In the genomic region with DNA sequence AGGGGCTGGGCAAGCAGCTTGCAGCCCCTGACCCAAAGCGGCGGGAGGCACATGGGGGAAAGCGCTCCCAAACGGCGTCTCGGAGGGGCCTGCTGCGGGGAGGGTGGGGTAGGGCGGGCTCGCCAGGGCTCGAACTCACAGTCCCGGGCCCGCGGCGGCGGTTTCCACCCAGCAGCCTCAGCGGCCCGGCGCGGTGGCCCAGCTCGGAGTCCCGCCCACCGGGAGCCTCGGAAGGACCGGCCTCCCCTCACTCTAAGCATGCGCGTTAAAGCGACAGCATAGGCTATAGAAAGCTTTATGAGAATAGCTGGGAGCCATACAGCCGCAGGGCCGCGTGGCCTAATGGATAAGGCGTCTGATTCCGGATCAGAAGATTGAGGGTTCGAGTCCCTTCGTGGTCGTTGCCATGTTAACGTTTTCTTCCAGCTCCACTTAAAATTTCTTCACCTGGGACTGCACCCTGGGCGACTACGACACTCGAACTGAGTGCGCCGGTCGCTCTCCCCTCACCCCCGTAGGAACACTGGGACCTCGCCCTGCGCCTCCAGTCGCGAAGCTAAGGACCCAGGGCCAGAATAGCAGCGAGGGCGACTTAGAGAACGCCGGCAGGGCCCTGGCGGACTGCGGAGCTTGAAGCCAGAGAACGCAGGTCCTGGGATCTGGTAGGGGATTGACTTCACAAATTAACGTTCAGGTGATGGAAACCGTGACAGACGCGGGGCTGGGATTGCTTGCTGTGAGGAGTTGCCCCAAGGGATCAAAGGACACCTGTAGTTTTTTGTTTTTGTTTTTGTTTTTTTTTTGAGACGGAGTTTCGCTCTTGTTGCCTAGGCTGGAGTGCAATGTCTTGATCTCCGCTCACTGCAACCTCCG, we compare ENCODE assay signal across 1 cellular context.
TF ChIP-seq lines count a peak whose summit lies in the region.

No MANE protein-coding gene starts in this region.

TF ChIP-seq in HCT116, 20 proteins besides CTCF, POLR2A, EP300 and RAD21 (continued from another document):
- TF ChIP-seq, protein P1, sequence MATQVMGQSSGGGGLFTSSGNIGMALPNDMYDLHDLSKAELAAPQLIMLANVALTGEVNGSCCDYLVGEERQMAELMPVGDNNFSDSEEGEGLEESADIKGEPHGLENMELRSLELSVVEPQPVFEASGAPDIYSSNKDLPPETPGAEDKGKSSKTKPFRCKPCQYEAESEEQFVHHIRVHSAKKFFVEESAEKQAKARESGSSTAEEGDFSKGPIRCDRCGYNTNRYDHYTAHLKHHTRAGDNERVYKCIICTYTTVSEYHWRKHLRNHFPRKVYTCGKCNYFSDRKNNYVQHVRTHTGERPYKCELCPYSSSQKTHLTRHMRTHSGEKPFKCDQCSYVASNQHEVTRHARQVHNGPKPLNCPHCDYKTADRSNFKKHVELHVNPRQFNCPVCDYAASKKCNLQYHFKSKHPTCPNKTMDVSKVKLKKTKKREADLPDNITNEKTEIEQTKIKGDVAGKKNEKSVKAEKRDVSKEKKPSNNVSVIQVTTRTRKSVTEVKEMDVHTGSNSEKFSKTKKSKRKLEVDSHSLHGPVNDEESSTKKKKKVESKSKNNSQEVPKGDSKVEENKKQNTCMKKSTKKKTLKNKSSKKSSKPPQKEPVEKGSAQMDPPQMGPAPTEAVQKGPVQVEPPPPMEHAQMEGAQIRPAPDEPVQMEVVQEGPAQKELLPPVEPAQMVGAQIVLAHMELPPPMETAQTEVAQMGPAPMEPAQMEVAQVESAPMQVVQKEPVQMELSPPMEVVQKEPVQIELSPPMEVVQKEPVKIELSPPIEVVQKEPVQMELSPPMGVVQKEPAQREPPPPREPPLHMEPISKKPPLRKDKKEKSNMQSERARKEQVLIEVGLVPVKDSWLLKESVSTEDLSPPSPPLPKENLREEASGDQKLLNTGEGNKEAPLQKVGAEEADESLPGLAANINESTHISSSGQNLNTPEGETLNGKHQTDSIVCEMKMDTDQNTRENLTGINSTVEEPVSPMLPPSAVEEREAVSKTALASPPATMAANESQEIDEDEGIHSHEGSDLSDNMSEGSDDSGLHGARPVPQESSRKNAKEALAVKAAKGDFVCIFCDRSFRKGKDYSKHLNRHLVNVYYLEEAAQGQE (IDR thresholded peaks at IDR 0.05; ENCODE audit: low read depth) = no peak
- TF ChIP-seq POLR2AphosphoS5 (IDR thresholded peaks at IDR 0.05; ENCODE audit: low read depth, low read length) = peak; percentile 77
- TF ChIP-seq ELF1 (IDR thresholded peaks at IDR 0.05; ENCODE audit: borderline replicate concordance, low read depth) = no peak
- peak; percentile 76 for TF ChIP-seq YY1 (IDR thresholded peaks at IDR 0.05; ENCODE audit: extremely low read depth, insufficient replicate concordance, low read depth, low read length)
- TF ChIP-seq EGR1 (IDR thresholded peaks at IDR 0.05; ENCODE audit: low read depth) = no peak
- TF ChIP-seq SIN3A (IDR thresholded peaks at IDR 0.05; ENCODE audit: low read depth) = no peak
